ENCODE assay signal across 8 cellular contexts in genomic region chr15:56243774-56244236, GRCh38. TPM values are rescaled to one million over a fixed set of nuclear protein-coding genes. Genes with fewer than 3 reads are reported as not detected.
DNase-seq lines count a peak whose midpoint lies in the region; ATAC-seq and TF ChIP-seq lines count a peak whose summit lies in the region.

Gene RFX7 (minus strand): TSS chr15:56243879. CDS start chr15:56243285, 594 bp downstream.

- intact Hi-C loops in CD4-positive, alpha-beta T cell (cut with DNase I, micrococcal nuclease), result loop anchor here (2.0 to 10.0 kb wide), 11 partner anchors 37 to 1461 kb away; partner anchors contain the start of genes DNAAF4 (in 1 of the 2), NEDD4 (in 1 of the 2), POLR2M (in 1 of the 2) and RSL24D1 (in 1 of the 2)

- H3K4me3 ChIP-seq in RWPE2 (ENCODE audit: severe bottlenecking), result peak within 1 kb of the TSS; percentile 93
- H3K4me3 ChIP-seq in foreskin fibroblast (ENCODE audit: low read depth in 1 of 2, low read length in 2 of 2), result peak within 1 kb of the TSS; percentile 86 to 89
- H3K4me3 ChIP-seq in stomach smooth muscle (ENCODE audit: low read length in 2 of 2), result peak within 1 kb of the TSS; percentile 77 to 92

- DNase-seq in CD4-positive, alpha-beta T cell, result peak; percentile 54 to 81 (median 68)
- DNase-seq in HUDEP-2 (lab: John Stamatoyannopoulos, UW; ENCODE audit: unreplicated experiment in 76 of 76) (peak in 61 of 76 experiments; percentile 3 to 75 (median 47)), RWPE2 (ENCODE audit: low spot score) (peak; percentile 86), activated gamma-delta T cell (lab: John Stamatoyannopoulos, UW) (peak; percentile 73), foreskin fibroblast (peak; percentile 76 to 92), neural crest cell (ENCODE audit: low read depth, low spot score) (peak; percentile 77)

- peak; percentile 70 for ATAC-seq in CD4-positive, alpha-beta T cell (ENCODE audit: poor library complexity)
- peak; percentile 44 for ATAC-seq in GM19455 (IDR thresholded peaks at IDR 0.05; ENCODE audit: unreplicated experiment)
- peak; percentile 55 for ATAC-seq in RWPE2 (ENCODE audit: low read depth)

- no peaks in the 10 kb centered on the region for H3K9me3 ChIP-seq in CD4-positive, alpha-beta T cell (ENCODE audit: control insufficient read depth, low read length)
- H3K9me3 ChIP-seq in RWPE2 (ENCODE audit: severe bottlenecking) (no peaks in the 10 kb centered on the region), stomach smooth muscle (ENCODE audit: control insufficient read depth in 2 of 2, low read length in 2 of 2) (no peaks in the 10 kb centered on the region)

- H3K27ac Mint-ChIP-seq in CD4-positive, alpha-beta T cell, result peak within 1 kb of the TSS; percentile 90
- H3K27ac Mint-ChIP-seq in neural crest cell (ENCODE audit: unreplicated experiment), result peak within 1 kb of the TSS; percentile 91

- H3K4me1 Mint-ChIP-seq in CD4-positive, alpha-beta T cell (ENCODE audit: low read depth), result peaks cover 49% of the 10 kb centered on the region
- H3K4me1 Mint-ChIP-seq in neural crest cell, result peaks cover 45% of the 10 kb centered on the region

- peaks cover 36% of the 10 kb centered on the region for H3K36me3 ChIP-seq in RWPE2 (ENCODE audit: low read depth)
- H3K36me3 ChIP-seq in stomach smooth muscle (ENCODE audit: control insufficient read depth in 2 of 2, insufficient read depth in 2 of 2, low read length in 2 of 2), result no peaks in the 10 kb centered on the region

- no peak for TF ChIP-seq CTCF in CD4-positive, alpha-beta T cell (IDR thresholded peaks at IDR 0.05)
- TF ChIP-seq CTCF in RWPE2 (IDR thresholded peaks at IDR 0.05; ENCODE audit: poor library complexity, severe bottlenecking), result peak; percentile 24
- TF ChIP-seq CTCF in foreskin fibroblast (IDR thresholded peaks at IDR 0.05; ENCODE audit: low read depth, low read length), result no peak
- TF ChIP-seq CTCF in neural crest cell (conservative IDR thresholded peaks at IDR 0.05), result peak; percentile 29

- no peaks in the 10 kb centered on the region for H3K9me3 Mint-ChIP-seq in CD4-positive, alpha-beta T cell
- peaks cover 5% of the 10 kb centered on the region for H3K9me3 Mint-ChIP-seq in neural crest cell

- peak within 1 kb of the TSS; percentile 46 for H3K27ac ChIP-seq in CD4-positive, alpha-beta T cell (ENCODE audit: low read depth, low read length)
- H3K27ac ChIP-seq in RWPE2 (ENCODE audit: poor library complexity, severe bottlenecking), result peak within 1 kb of the TSS; percentile 87
- peak within 1 kb of the TSS; percentile 18 for H3K27ac ChIP-seq in stomach smooth muscle (ENCODE audit: low read length)

- H3K4me3 Mint-ChIP-seq in CD4-positive, alpha-beta T cell, result peak within 1 kb of the TSS; percentile 98
- peak within 1 kb of the TSS; percentile 100 for H3K4me3 Mint-ChIP-seq in neural crest cell

- POLR2A ChIA-PET in CD4-positive, alpha-beta T cell (lab: Charles Lee), result interaction anchor here (0.8 to 1.4 kb wide), 3 partner anchors 35 to 1463 kb away, joined by 4 to 6 read pairs (median 5); partner anchors contain the start of gene POLR2M

- H3K36me3 Mint-ChIP-seq in CD4-positive, alpha-beta T cell (ENCODE audit: low read depth), result peaks cover 11% of the 10 kb centered on the region
- H3K36me3 Mint-ChIP-seq in neural crest cell (ENCODE audit: low read depth), result peaks cover 3% of the 10 kb centered on the region

- no peaks in the 10 kb centered on the region for H3K27me3 ChIP-seq in CD4-positive, alpha-beta T cell (ENCODE audit: control insufficient read depth, insufficient read depth, low read length)
- H3K27me3 ChIP-seq in RWPE2 (ENCODE audit: insufficient read depth, poor library complexity, severe bottlenecking) (no peaks in the 10 kb centered on the region), stomach smooth muscle (ENCODE audit: control insufficient read depth in 1 of 2, insufficient read depth in 2 of 2, low read length in 2 of 2) (no peaks in the 10 kb centered on the region)

- no peaks in the 10 kb centered on the region for H3K27me3 Mint-ChIP-seq in CD4-positive, alpha-beta T cell
- H3K27me3 Mint-ChIP-seq in neural crest cell (ENCODE audit: low read depth), result no peaks in the 10 kb centered on the region

- peaks cover 28% of the 10 kb centered on the region for H3K4me1 ChIP-seq in RWPE2 (ENCODE audit: insufficient read depth, poor library complexity, severe bottlenecking)
- peaks cover 14% of the 10 kb centered on the region for H3K4me1 ChIP-seq in stomach smooth muscle (ENCODE audit: control insufficient read depth, insufficient read depth, low read length)

- CTCF ChIA-PET in CD4-positive, alpha-beta T cell (lab: Charles Lee), result no interaction called here

- peak within 1 kb of the TSS; percentile 42 to 82 for H3K9ac ChIP-seq in stomach smooth muscle (ENCODE audit: low read length in 2 of 2)

RNA-seq across cellular contexts. Expression of gene RFX7, which starts in this region (rescaled TPM):
- 10 to 100 TPM; 22.5 to 23.6 TPM for total RNA-seq in CD4-positive, alpha-beta T cell
- total RNA-seq in neural crest cell, result 57.2 and 61.2 TPM in 2 replicates

Comparison
In these comparisons a context has a peak if more than half of its experiments do, and no peak if none do; other contexts are left out.
1. Peak in every context shown above with its lines: DNase-seq, ATAC-seq, H3K4me3 ChIP-seq and H3K27ac ChIP-seq.
2. H3K27ac ChIP-seq: peak in every context shown above with its lines; median percentile 87 in RWPE2; 46 in CD4-positive, alpha-beta T cell; 18 in stomach smooth muscle.
3. CTCF ChIP-seq: peak in RWPE2 (single experiment) and neural crest cell (single experiment); none in CD4-positive, alpha-beta T cell (single experiment) and foreskin fibroblast (single experiment).